Comparison of ENCODE assay signal across 1 cellular context in the genomic region with DNA sequence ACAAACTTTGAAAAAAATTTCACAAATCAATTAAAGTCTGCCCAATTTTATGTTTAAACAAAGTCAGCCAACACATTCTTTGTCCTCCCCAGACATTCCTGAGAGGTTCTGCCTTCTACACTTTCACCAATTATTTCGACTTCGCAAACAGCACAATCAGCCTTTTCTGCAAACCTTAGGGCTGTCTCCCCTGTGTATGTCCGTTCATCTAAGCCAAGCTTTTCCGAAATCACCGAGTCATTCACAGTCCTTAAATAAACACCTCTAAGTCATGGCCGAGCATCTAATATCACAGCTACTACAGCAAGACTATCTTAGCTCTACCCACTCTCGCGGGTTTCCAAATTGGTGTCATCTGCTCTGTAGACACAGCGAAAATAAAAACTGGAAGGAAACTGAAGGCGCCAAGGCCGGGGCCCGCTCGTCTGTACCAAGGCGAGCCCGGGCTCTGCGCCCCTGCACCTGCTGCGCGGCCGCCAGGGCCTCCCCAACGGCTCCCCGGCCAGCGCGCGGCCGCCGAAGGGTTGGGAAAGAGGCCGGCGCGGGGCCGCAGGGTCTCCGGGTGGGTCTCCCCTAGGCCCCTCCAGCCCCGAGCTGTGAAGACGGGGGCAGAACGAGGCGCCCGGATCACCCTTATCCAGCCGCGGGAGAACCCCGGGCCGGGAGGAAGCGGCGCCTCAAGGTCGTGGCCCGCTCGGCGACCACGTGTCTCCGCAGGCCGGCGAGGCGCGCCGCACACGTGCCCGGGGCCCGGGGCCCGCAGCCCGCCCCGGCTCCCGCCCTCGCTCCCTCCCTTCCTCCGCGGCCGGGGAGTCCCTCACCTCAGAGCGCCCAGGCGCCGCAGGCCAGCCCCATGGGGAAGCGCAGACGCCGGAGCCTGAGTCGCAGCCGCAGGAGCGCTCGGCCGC.
TF ChIP-seq lines count a peak whose summit lies in the region.

No MANE protein-coding gene starts in this region.

TF ChIP-seq in K562, 482 proteins besides CTCF, POLR2A, EP300 and RAD21 (continued from another document and continues in another):
- TF ChIP-seq, protein P1, sequence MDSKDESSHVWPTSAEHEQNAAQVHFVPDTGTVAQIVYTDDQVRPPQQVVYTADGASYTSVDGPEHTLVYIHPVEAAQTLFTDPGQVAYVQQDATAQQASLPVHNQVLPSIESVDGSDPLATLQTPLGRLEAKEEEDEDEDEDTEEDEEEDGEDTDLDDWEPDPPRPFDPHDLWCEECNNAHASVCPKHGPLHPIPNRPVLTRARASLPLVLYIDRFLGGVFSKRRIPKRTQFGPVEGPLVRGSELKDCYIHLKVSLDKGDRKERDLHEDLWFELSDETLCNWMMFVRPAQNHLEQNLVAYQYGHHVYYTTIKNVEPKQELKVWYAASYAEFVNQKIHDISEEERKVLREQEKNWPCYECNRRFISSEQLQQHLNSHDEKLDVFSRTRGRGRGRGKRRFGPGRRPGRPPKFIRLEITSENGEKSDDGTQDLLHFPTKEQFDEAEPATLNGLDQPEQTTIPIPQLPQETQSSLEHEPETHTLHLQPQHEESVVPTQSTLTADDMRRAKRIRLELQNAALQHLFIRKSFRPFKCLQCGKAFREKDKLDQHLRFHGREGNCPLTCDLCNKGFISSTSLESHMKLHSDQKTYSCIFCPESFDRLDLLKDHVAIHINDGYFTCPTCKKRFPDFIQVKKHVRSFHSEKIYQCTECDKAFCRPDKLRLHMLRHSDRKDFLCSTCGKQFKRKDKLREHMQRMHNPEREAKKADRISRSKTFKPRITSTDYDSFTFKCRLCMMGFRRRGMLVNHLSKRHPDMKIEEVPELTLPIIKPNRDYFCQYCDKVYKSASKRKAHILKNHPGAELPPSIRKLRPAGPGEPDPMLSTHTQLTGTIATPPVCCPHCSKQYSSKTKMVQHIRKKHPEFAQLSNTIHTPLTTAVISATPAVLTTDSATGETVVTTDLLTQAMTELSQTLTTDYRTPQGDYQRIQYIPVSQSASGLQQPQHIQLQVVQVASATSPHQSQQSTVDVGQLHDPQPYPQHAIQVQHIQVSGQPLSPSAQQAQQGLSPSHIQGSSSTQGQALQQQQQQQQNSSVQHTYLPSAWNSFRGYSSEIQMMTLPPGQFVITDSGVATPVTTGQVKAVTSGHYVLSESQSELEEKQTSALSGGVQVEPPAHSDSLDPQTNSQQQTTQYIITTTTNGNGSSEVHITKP (IDR thresholded peaks at IDR 0.05; ENCODE audit: partially characterized antibody): no peak
- no peak for TF ChIP-seq SMAD1 (IDR thresholded peaks at IDR 0.05; ENCODE audit: low read depth, low read length, partially characterized antibody)
- TF ChIP-seq, protein P2, sequence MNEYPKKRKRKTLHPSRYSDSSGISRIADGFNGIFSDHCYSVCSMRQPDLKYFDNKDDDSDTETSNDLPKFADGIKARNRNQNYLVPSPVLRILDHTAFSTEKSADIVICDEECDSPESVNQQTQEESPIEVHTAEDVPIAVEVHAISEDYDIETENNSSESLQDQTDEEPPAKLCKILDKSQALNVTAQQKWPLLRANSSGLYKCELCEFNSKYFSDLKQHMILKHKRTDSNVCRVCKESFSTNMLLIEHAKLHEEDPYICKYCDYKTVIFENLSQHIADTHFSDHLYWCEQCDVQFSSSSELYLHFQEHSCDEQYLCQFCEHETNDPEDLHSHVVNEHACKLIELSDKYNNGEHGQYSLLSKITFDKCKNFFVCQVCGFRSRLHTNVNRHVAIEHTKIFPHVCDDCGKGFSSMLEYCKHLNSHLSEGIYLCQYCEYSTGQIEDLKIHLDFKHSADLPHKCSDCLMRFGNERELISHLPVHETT (CRISPR knock-in tag; conservative IDR thresholded peaks at IDR 0.05 in 1 of 2, IDR thresholded peaks at IDR 0.05 in 1 of 2): no peak
- TF ChIP-seq, protein P3, sequence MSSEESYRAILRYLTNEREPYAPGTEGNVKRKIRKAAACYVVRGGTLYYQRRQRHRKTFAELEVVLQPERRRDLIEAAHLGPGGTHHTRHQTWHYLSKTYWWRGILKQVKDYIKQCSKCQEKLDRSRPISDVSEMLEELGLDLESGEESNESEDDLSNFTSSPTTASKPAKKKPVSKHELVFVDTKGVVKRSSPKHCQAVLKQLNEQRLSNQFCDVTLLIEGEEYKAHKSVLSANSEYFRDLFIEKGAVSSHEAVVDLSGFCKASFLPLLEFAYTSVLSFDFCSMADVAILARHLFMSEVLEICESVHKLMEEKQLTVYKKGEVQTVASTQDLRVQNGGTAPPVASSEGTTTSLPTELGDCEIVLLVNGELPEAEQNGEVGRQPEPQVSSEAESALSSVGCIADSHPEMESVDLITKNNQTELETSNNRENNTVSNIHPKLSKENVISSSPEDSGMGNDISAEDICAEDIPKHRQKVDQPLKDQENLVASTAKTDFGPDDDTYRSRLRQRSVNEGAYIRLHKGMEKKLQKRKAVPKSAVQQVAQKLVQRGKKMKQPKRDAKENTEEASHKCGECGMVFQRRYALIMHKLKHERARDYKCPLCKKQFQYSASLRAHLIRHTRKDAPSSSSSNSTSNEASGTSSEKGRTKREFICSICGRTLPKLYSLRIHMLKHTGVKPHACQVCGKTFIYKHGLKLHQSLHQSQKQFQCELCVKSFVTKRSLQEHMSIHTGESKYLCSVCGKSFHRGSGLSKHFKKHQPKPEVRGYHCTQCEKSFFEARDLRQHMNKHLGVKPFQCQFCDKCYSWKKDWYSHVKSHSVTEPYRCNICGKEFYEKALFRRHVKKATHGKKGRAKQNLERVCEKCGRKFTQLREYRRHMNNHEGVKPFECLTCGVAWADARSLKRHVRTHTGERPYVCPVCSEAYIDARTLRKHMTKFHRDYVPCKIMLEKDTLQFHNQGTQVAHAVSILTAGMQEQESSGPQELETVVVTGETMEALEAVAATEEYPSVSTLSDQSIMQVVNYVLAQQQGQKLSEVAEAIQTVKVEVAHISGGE (CRISPR knock-in tag; IDR thresholded peaks at IDR 0.05): no peak
- TF ChIP-seq, protein P4, sequence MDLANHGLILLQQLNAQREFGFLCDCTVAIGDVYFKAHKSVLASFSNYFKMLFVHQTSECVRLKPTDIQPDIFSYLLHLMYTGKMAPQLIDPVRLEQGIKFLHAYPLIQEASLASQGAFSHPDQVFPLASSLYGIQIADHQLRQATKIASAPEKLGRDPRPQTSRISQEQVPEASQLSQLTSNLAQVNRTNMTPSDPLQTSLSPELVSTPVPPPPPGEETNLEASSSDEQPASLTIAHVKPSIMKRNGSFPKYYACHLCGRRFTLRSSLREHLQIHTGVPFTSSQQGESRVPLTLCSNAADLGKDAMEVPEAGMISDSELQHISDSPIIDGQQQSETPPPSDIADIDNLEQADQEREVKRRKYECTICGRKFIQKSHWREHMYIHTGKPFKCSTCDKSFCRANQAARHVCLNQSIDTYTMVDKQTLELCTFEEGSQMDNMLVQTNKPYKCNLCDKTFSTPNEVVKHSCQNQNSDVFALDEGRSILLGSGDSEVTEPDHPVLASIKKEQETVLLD (IDR thresholded peaks at IDR 0.05): no peak
- TF ChIP-seq SMARCE1 (IDR thresholded peaks at IDR 0.05): no peak
- TF ChIP-seq ARID2 (IDR thresholded peaks at IDR 0.05): no peak
- TF ChIP-seq, protein P5, sequence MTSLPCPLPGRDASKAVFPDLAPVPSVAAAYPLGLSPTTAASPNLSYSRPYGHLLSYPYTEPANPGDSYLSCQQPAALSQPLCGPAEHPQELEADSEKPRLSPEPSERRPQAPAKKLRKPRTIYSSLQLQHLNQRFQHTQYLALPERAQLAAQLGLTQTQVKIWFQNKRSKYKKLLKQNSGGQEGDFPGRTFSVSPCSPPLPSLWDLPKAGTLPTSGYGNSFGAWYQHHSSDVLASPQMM (CRISPR knock-in tag; IDR thresholded peaks at IDR 0.05): no peak
- TF ChIP-seq PTTG1 (tag; IDR thresholded peaks at IDR 0.05; ENCODE audit: low read depth): no peak
- no peak for TF ChIP-seq ETV1 (tag; conservative IDR thresholded peaks at IDR 0.05; ENCODE audit: low read depth)
- TF ChIP-seq, protein P6, sequence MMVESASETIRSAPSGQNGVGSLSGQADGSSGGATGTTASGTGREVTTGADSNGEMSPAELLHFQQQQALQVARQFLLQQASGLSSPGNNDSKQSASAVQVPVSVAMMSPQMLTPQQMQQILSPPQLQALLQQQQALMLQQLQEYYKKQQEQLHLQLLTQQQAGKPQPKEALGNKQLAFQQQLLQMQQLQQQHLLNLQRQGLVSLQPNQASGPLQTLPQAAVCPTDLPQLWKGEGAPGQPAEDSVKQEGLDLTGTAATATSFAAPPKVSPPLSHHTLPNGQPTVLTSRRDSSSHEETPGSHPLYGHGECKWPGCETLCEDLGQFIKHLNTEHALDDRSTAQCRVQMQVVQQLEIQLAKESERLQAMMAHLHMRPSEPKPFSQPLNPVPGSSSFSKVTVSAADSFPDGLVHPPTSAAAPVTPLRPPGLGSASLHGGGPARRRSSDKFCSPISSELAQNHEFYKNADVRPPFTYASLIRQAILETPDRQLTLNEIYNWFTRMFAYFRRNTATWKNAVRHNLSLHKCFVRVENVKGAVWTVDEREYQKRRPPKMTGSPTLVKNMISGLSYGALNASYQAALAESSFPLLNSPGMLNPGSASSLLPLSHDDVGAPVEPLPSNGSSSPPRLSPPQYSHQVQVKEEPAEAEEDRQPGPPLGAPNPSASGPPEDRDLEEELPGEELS (CRISPR knock-in tag; IDR thresholded peaks at IDR 0.05; ENCODE audit: borderline replicate concordance): no peak
- TF ChIP-seq, protein P7, sequence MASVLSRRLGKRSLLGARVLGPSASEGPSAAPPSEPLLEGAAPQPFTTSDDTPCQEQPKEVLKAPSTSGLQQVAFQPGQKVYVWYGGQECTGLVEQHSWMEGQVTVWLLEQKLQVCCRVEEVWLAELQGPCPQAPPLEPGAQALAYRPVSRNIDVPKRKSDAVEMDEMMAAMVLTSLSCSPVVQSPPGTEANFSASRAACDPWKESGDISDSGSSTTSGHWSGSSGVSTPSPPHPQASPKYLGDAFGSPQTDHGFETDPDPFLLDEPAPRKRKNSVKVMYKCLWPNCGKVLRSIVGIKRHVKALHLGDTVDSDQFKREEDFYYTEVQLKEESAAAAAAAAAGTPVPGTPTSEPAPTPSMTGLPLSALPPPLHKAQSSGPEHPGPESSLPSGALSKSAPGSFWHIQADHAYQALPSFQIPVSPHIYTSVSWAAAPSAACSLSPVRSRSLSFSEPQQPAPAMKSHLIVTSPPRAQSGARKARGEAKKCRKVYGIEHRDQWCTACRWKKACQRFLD (CRISPR knock-in tag; IDR thresholded peaks at IDR 0.05): peak; percentile 81
- TF ChIP-seq YBX1 (IDR thresholded peaks at IDR 0.05): no peak
- TF ChIP-seq HCFC1 (IDR thresholded peaks at IDR 0.05; ENCODE audit: low read depth, low read length): no peak
- TF ChIP-seq, protein P8, sequence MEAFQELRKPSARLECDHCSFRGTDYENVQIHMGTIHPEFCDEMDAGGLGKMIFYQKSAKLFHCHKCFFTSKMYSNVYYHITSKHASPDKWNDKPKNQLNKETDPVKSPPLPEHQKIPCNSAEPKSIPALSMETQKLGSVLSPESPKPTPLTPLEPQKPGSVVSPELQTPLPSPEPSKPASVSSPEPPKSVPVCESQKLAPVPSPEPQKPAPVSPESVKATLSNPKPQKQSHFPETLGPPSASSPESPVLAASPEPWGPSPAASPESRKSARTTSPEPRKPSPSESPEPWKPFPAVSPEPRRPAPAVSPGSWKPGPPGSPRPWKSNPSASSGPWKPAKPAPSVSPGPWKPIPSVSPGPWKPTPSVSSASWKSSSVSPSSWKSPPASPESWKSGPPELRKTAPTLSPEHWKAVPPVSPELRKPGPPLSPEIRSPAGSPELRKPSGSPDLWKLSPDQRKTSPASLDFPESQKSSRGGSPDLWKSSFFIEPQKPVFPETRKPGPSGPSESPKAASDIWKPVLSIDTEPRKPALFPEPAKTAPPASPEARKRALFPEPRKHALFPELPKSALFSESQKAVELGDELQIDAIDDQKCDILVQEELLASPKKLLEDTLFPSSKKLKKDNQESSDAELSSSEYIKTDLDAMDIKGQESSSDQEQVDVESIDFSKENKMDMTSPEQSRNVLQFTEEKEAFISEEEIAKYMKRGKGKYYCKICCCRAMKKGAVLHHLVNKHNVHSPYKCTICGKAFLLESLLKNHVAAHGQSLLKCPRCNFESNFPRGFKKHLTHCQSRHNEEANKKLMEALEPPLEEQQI (IDR thresholded peaks at IDR 0.05): no peak
- TF ChIP-seq TEAD4 (IDR thresholded peaks at IDR 0.05; ENCODE audit: low read length): no peak; the same call in 1 of the 2 replicates
- TF ChIP-seq TEAD4 (CRISPR knock-in tag; IDR thresholded peaks at IDR 0.05; ENCODE audit: borderline replicate concordance): no peak
- TF ChIP-seq STAT5B (CRISPR knock-in tag; IDR thresholded peaks at IDR 0.05): no peak
- TF ChIP-seq, protein P9, sequence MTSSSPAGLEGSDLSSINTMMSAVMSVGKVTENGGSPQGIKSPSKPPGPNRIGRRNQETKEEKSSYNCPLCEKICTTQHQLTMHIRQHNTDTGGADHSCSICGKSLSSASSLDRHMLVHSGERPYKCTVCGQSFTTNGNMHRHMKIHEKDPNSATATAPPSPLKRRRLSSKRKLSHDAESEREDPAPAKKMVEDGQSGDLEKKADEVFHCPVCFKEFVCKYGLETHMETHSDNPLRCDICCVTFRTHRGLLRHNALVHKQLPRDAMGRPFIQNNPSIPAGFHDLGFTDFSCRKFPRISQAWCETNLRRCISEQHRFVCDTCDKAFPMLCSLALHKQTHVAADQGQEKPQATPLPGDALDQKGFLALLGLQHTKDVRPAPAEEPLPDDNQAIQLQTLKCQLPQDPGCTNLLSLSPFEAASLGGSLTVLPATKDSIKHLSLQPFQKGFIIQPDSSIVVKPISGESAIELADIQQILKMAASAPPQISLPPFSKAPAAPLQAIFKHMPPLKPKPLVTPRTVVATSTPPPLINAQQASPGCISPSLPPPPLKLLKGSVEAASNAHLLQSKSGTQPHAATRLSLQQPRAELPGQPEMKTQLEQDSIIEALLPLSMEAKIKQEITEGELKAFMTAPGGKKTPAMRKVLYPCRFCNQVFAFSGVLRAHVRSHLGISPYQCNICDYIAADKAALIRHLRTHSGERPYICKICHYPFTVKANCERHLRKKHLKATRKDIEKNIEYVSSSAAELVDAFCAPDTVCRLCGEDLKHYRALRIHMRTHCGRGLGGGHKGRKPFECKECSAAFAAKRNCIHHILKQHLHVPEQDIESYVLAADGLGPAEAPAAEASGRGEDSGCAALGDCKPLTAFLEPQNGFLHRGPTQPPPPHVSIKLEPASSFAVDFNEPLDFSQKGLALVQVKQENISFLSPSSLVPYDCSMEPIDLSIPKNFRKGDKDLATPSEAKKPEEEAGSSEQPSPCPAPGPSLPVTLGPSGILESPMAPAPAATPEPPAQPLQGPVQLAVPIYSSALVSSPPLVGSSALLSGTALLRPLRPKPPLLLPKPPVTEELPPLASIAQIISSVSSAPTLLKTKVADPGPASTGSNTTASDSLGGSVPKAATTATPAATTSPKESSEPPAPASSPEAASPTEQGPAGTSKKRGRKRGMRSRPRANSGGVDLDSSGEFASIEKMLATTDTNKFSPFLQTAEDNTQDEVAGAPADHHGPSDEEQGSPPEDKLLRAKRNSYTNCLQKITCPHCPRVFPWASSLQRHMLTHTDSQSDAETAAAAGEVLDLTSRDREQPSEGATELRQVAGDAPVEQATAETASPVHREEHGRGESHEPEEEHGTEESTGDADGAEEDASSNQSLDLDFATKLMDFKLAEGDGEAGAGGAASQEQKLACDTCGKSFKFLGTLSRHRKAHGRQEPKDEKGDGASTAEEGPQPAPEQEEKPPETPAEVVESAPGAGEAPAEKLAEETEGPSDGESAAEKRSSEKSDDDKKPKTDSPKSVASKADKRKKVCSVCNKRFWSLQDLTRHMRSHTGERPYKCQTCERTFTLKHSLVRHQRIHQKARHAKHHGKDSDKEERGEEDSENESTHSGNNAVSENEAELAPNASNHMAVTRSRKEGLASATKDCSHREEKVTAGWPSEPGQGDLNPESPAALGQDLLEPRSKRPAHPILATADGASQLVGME (CRISPR knock-in tag; IDR thresholded peaks at IDR 0.05): peak; percentile 73
